In genomic region chr17:76671123-76671911, GRCh38 we compare ENCODE assay signal across 8 cellular contexts. TPM values are rescaled to one million over a fixed set of nuclear protein-coding genes. Genes with fewer than 3 reads are reported as not detected.
DNase-seq lines count a peak whose midpoint lies in the region; ATAC-seq, FAIRE-seq and TF ChIP-seq lines count a peak whose summit lies in the region.

No MANE protein-coding gene starts in this region.

- no peak overlapping the region for H3K14ac ChIP-seq in H1 (ENCODE audit: insufficient read length)

- H3K36me3 Mint-ChIP-seq in activated CD8-positive, alpha-beta memory T cell treated with anti-CD3 and anti-CD28 coated beads, Interleukin-2, amount 10 ng/mL, durations not matched to agents 7 days and 5 days: peaks cover 2% of the 10 kb centered on the region
- peaks cover 3% of the 10 kb centered on the region for H3K36me3 Mint-ChIP-seq in memory B cell

- peaks cover 3 to 10% (median 8%) of the 10 kb centered on the region in 4 experiments for H3K4me1 ChIP-seq in H1 (replicated peaks in 1 of 4; ENCODE audit: control insufficient read depth in 3 of 4, insufficient read depth in 4 of 4, low read length in 3 of 4)

- no peak overlapping the region for H3K23ac ChIP-seq in H1 (ENCODE audit: insufficient read length)

- 9% methylated on average over 32 of the region's 32 CpGs; no CpG with 5 or more reads in 1 of the 2 experiments for whole genome bisulfite sequencing in H1 (ENCODE audit: extremely low coverage in 1 of 2, insufficient coverage in 1 of 2, insufficient read length in 1 of 2, insufficient replicate concordance in 2 of 2, low coverage in 1 of 2, low lambda C conversion rate in 2 of 2, missing lambda C conversion rate in 1 of 2), 2 experiments

- TF ChIP-seq POLR2A in H1 (IDR thresholded peaks at IDR 0.05; ENCODE audit: control extremely low read depth in 1 of 2, low read depth in 2 of 2, low read length in 2 of 2): peak in 1 of 2 experiments; percentile 64; a peak in 2 of 3 replicates

- peak overlapping the region; percentile 76 for H2BK5ac ChIP-seq in H1 (ENCODE audit: low read depth, low read length)

- peak overlapping the region; percentile 88 for H3K4me2 ChIP-seq in H1 (ENCODE audit: insufficient read depth in 1 of 2, low read depth in 2 of 2, low read length in 2 of 2)

- no peaks in the 10 kb centered on the region for H3K79me1 ChIP-seq in H1 (ENCODE audit: low read depth, low read length)

- peaks cover 26% of the 10 kb centered on the region for H3K4me1 Mint-ChIP-seq in activated CD8-positive, alpha-beta memory T cell treated with anti-CD3 and anti-CD28 coated beads, Interleukin-2, amount 10 ng/mL, durations not matched to agents 7 days and 5 days
- H3K4me1 Mint-ChIP-seq in memory B cell: peaks cover 10% of the 10 kb centered on the region

- H2AK5ac ChIP-seq in H1 (ENCODE audit: low read depth, low read length): no peak overlapping the region; the same call in 1 of the 2 replicates

- no peak for TF ChIP-seq RAD21 in H1 (IDR thresholded peaks at IDR 0.05 in 1 of 2, conservative IDR thresholded peaks at IDR 0.05 in 1 of 2; ENCODE audit: low read depth in 2 of 2, low read length in 2 of 2)

- CTCF ChIA-PET in activated CD8-positive, alpha-beta memory T cell treated with anti-CD3 and anti-CD28 coated beads, Interleukin-2, amount 10 ng/mL, durations not matched to agents 7 days and 5 days (lab: Charles Lee): interaction anchor here (1.0 to 3.0 kb wide), 11 partner anchors 10 to 286 kb away, joined by 3 to 17 read pairs (median 6); no protein-coding TSS in a partner anchor
- CTCF ChIA-PET in H1 (lab: Charles Lee; ENCODE audit: partially characterized antibody): interaction anchor here (0.8 to 3.6 kb wide), 10 partner anchors 11 to 131 kb away, joined by 3 to 43 read pairs (median 4); partner anchors contain the start of gene PRCD

- peak overlapping the region; percentile 53 for H2BK15ac ChIP-seq in H1 (ENCODE audit: low read length)

- peak overlapping the region; percentile 91 for H2AFZ ChIP-seq in H1 (ENCODE audit: low read length)

- no peaks in the 10 kb centered on the region for H3K27me3 ChIP-seq in H1 (replicated peaks in 1 of 4; ENCODE audit: control insufficient read depth in 3 of 4, extremely low read depth in 1 of 4, insufficient read depth in 3 of 4, low read length in 3 of 4)

- H3K4me3 Mint-ChIP-seq in activated CD8-positive, alpha-beta memory T cell treated with anti-CD3 and anti-CD28 coated beads, Interleukin-2, amount 10 ng/mL, durations not matched to agents 7 days and 5 days: peak overlapping the region; percentile 90
- H3K4me3 Mint-ChIP-seq in memory B cell: peak overlapping the region; percentile 87

- POLR2A ChIA-PET in H1 (lab: Charles Lee; ENCODE audit: partially characterized antibody): interaction anchor here (0.6 to 2.1 kb wide), 15 partner anchors 9 to 177 kb away, joined by 3 to 18 read pairs (median 3); partner anchors contain the start of gene METTL23

- H3K23me2 ChIP-seq in H1 (ENCODE audit: low read depth, low read length): peaks cover 10% of the 10 kb centered on the region

- H3K4ac ChIP-seq in H1 (replicated peaks; ENCODE audit: insufficient read length, low read depth, low read length): peak overlapping the region; percentile 2

- no peaks in the 10 kb centered on the region for H3K79me2 ChIP-seq in H1 (ENCODE audit: control insufficient read depth in 1 of 2, insufficient read depth in 2 of 2, low read length in 2 of 2)

- peak overlapping the region; percentile 73 to 86 (median 80) for H3K4me3 ChIP-seq in H1 (ENCODE audit: extremely low read depth in 1 of 4, insufficient read depth in 2 of 4, low read depth in 3 of 4, low read length in 4 of 4)

- H2BK120ac ChIP-seq in H1 (replicated peaks; ENCODE audit: low read depth, low read length): no peak overlapping the region

- ATAC-seq in GM21381 (IDR thresholded peaks at IDR 0.05; ENCODE audit: unreplicated experiment) (peak; percentile 99), memory B cell (ENCODE audit: low read depth) (peak; percentile 98)
- peak; percentile 99 for ATAC-seq in activated CD8-positive, alpha-beta memory T cell treated with anti-CD3 and anti-CD28 coated beads, Interleukin-2, amount 10 ng/mL, durations not matched to agents 7 days and 5 days

- H3K27ac ChIP-seq in H1 (ENCODE audit: low read depth, low read length): peak overlapping the region; percentile 74; the same call in 1 of the 2 replicates

- peak overlapping the region in 3 of 4 experiments; percentile 51 to 60 (median 54); a peak in 6 of 7 replicates for H3K9ac ChIP-seq in H1 (replicated peaks in 1 of 4; ENCODE audit: extremely low read depth in 1 of 4, low read depth in 3 of 4, low read length in 3 of 4)

- H4K8ac ChIP-seq in H1 (ENCODE audit: extremely low read depth, insufficient read depth, low read length): peak overlapping the region; percentile 62; the same call in 1 of the 2 replicates

- H3K9me3 Mint-ChIP-seq in activated CD8-positive, alpha-beta memory T cell treated with anti-CD3 and anti-CD28 coated beads, Interleukin-2, amount 10 ng/mL, durations not matched to agents 7 days and 5 days (ENCODE audit: low read depth): no peaks in the 10 kb centered on the region
- peaks cover 2% of the 10 kb centered on the region for H3K9me3 Mint-ChIP-seq in memory B cell

- TF ChIP-seq CTCF in H1 (IDR thresholded peaks at IDR 0.05; ENCODE audit: control extremely low read depth in 1 of 3, insufficient read depth in 1 of 3, low read depth in 1 of 3, low read length in 3 of 3): no peak

- peak; percentile 100 for DNase-seq in COR-L47 (lab: John Stamatoyannopoulos, UW)
- DNase-seq in HTR-8/SVneo (ENCODE audit: insufficient read length, low spot score): peak; percentile 99
- peak; percentile 99 for DNase-seq in NOMO-1 treated with DMSO at 0.1 percent for 48 hours (lab: John Stamatoyannopoulos, UW; ENCODE audit: unreplicated experiment)
- DNase-seq in activated CD8-positive, alpha-beta memory T cell treated with anti-CD3 and anti-CD28 coated beads, Interleukin-2, amount 10 ng/mL, durations not matched to agents 7 days and 5 days: peak; percentile 100
- DNase-seq in H1 (ENCODE audit: low read depth in 1 of 2, low spot score in 2 of 2): peak; percentile 99
- peak; percentile 95 to 98 for DNase-seq in memory B cell (ENCODE audit: low spot score in 2 of 2)
- peak; percentile 97 for DNase-seq in stimulated activated CD8-positive, alpha-beta memory T cell treated with anti-CD3 and anti-CD28 coated beads, Interleukin-12 subunit alpha, Interleukin-12 subunit beta, amount 100 ng/mL, for 1 hour (ENCODE audit: low read depth)

- peak overlapping the region; percentile 85 for H4K5ac ChIP-seq in H1 (ENCODE audit: insufficient read length, low read depth, low read length)

- H3K56ac ChIP-seq in H1 (replicated peaks; ENCODE audit: insufficient read length, low read depth, low read length): peak overlapping the region; percentile 84

- TF ChIP-seq EP300 in H1 (IDR thresholded peaks at IDR 0.05; ENCODE audit: borderline replicate concordance in 1 of 2, low read depth in 2 of 2, low read length in 2 of 2): no peak

- H3K27me3 Mint-ChIP-seq in activated CD8-positive, alpha-beta memory T cell treated with anti-CD3 and anti-CD28 coated beads, Interleukin-2, amount 10 ng/mL, durations not matched to agents 7 days and 5 days: peaks cover 6% of the 10 kb centered on the region
- peaks cover 6% of the 10 kb centered on the region for H3K27me3 Mint-ChIP-seq in memory B cell

- H4K20me1 ChIP-seq in H1 (replicated peaks in 1 of 2; ENCODE audit: control insufficient read depth in 1 of 2, insufficient read depth in 2 of 2, low read length in 2 of 2): no peaks in the 10 kb centered on the region

- H4K91ac ChIP-seq in H1 (replicated peaks; ENCODE audit: insufficient read length, low read length): peak overlapping the region; percentile 6

- H3K27ac Mint-ChIP-seq in activated CD8-positive, alpha-beta memory T cell treated with anti-CD3 and anti-CD28 coated beads, Interleukin-2, amount 10 ng/mL, durations not matched to agents 7 days and 5 days: peak overlapping the region; percentile 88
- peak overlapping the region; percentile 81 for H3K27ac Mint-ChIP-seq in memory B cell

- no peaks in the 10 kb centered on the region for H3K9me3 ChIP-seq in H1 (ENCODE audit: insufficient read depth in 2 of 2, low read depth in 1 of 2, low read length in 1 of 2)

- peak overlapping the region; percentile 91 for H3K18ac ChIP-seq in H1 (ENCODE audit: extremely low read depth, low read length)

- FAIRE-seq in HTR-8/SVneo (lab: Jason Lieb, UNC) (peak; percentile 96), H1 (lab: Jason Lieb, UNC) (peak; percentile 82)

- peak overlapping the region; percentile 45; the same call in 1 of the 2 replicates for H2BK12ac ChIP-seq in H1 (ENCODE audit: low read depth, low read length)

- H3K36me3 ChIP-seq in H1 (ENCODE audit: control insufficient read depth in 2 of 4, insufficient read depth in 4 of 4, low read length in 3 of 4): no peaks in the 10 kb centered on the region

- 0 out of 2 replicates have a peak overlapping the region, but pooled peaks have one; percentile 3 for H2BK20ac ChIP-seq in H1 (ENCODE audit: low read length)

RNA-seq across cellular contexts. Expression of gene ST6GALNAC1, which starts 27.8 kb away (rescaled TPM):
- not detected for total RNA-seq in activated CD8-positive, alpha-beta memory T cell treated with anti-CD3 and anti-CD28 coated beads, Interleukin-2, amount 10 ng/mL, durations not matched to agents 7 days and 5 days
- not detected in 2 replicates for total RNA-seq in H1 (2021; fragmentation: NEBNext Ultra II Directional; extraction: Animal tissue kit (Norgen Biotek cat#: 25700))
- not detected in 2 replicates for polyA plus RNA-seq in H1 (2011; rRNA removed)
- not detected for polyA plus RNA-seq in H1 (2011; cell fraction: cytosol; rRNA removed)
- polyA plus RNA-seq in H1 (2011; cell fraction: nucleus; rRNA removed): not detected
- not detected in 4 replicates for polyA plus RNA-seq in H1 (2012, experiment 1 of 2)
- not detected for polyA plus RNA-seq in H1 (2012, experiment 2 of 2)
- not detected for polyA plus RNA-seq in H1 (2013, experiment 1 of 2)
- polyA plus RNA-seq in H1 (2013, experiment 2 of 2): not detected
- not detected in 2 replicates for polyA minus RNA-seq in H1 (2011; rRNA and poly(A)+ RNA removed)
- polyA minus RNA-seq in H1 (2011; cell fraction: cytosol; rRNA and poly(A)+ RNA removed): not detected
- polyA minus RNA-seq in H1 (2011; cell fraction: nucleus; rRNA and poly(A)+ RNA removed): not detected

RNA-seq across cellular contexts. Expression of gene MXRA7, which starts 39.4 kb away (rescaled TPM):
- 10 to 100 TPM; 29.8 to 32.0 TPM for total RNA-seq in activated CD8-positive, alpha-beta memory T cell treated with anti-CD3 and anti-CD28 coated beads, Interleukin-2, amount 10 ng/mL, durations not matched to agents 7 days and 5 days
- 21.3 and 26.6 TPM in 2 replicates for total RNA-seq in H1 (2021; fragmentation: NEBNext Ultra II Directional; extraction: Animal tissue kit (Norgen Biotek cat#: 25700))
- 12.8 and 17.8 TPM in 2 replicates for polyA plus RNA-seq in H1 (2011; rRNA removed)
- 19.7 TPM for polyA plus RNA-seq in H1 (2011; cell fraction: cytosol; rRNA removed)
- polyA plus RNA-seq in H1 (2011; cell fraction: nucleus; rRNA removed): 15.7 TPM
- 22.5 to 26.9 TPM (median 24.9 TPM) in 4 replicates for polyA plus RNA-seq in H1 (2012, experiment 1 of 2)
- 28.3 TPM for polyA plus RNA-seq in H1 (2012, experiment 2 of 2)
- 26.7 TPM for polyA plus RNA-seq in H1 (2013, experiment 1 of 2)
- polyA plus RNA-seq in H1 (2013, experiment 2 of 2): 34.1 TPM
- 13.7 and 15.2 TPM in 2 replicates for polyA minus RNA-seq in H1 (2011; rRNA and poly(A)+ RNA removed)
- polyA minus RNA-seq in H1 (2011; cell fraction: cytosol; rRNA and poly(A)+ RNA removed): 9.0 TPM
- 6.9 TPM for polyA minus RNA-seq in H1 (2011; cell fraction: nucleus; rRNA and poly(A)+ RNA removed)

RNA-seq across cellular contexts. Expression of gene JMJD6, which starts 55.1 kb away (rescaled TPM):
- 10 to 100 TPM; 60.6 to 72.8 TPM for total RNA-seq in activated CD8-positive, alpha-beta memory T cell treated with anti-CD3 and anti-CD28 coated beads, Interleukin-2, amount 10 ng/mL, durations not matched to agents 7 days and 5 days
- total RNA-seq in H1 (2021; fragmentation: NEBNext Ultra II Directional; extraction: Animal tissue kit (Norgen Biotek cat#: 25700)): 18.6 and 22.2 TPM in 2 replicates
- polyA plus RNA-seq in H1 (2011; rRNA removed): 8.6 and 10.6 TPM in 2 replicates
- 9.9 TPM for polyA plus RNA-seq in H1 (2011; cell fraction: cytosol; rRNA removed)
- polyA plus RNA-seq in H1 (2011; cell fraction: nucleus; rRNA removed): 11.7 TPM
- polyA plus RNA-seq in H1 (2012, experiment 1 of 2): 18.3 to 22.2 TPM (median 19.1 TPM) in 4 replicates
- polyA plus RNA-seq in H1 (2012, experiment 2 of 2): 9.1 TPM
- 10.0 TPM for polyA plus RNA-seq in H1 (2013, experiment 1 of 2)
- polyA plus RNA-seq in H1 (2013, experiment 2 of 2): 8.7 TPM
- polyA minus RNA-seq in H1 (2011; rRNA and poly(A)+ RNA removed): 3.1 and 5.3 TPM in 2 replicates
- polyA minus RNA-seq in H1 (2011; cell fraction: cytosol; rRNA and poly(A)+ RNA removed): 5.8 TPM
- polyA minus RNA-seq in H1 (2011; cell fraction: nucleus; rRNA and poly(A)+ RNA removed): 6.7 TPM

RNA-seq across cellular contexts. Expression of gene METTL23, which starts 55.3 kb away (rescaled TPM):
- total RNA-seq in activated CD8-positive, alpha-beta memory T cell treated with anti-CD3 and anti-CD28 coated beads, Interleukin-2, amount 10 ng/mL, durations not matched to agents 7 days and 5 days: 10 to 100 TPM; 40.3 to 42.1 TPM
- total RNA-seq in H1 (2021; fragmentation: NEBNext Ultra II Directional; extraction: Animal tissue kit (Norgen Biotek cat#: 25700)): 36.1 and 36.2 TPM in 2 replicates
- 41.3 and 60.2 TPM in 2 replicates for polyA plus RNA-seq in H1 (2011; rRNA removed)
- polyA plus RNA-seq in H1 (2011; cell fraction: cytosol; rRNA removed): 51.3 TPM
- 40.3 TPM for polyA plus RNA-seq in H1 (2011; cell fraction: nucleus; rRNA removed)
- 36.4 to 47.2 TPM (median 43.1 TPM) in 4 replicates for polyA plus RNA-seq in H1 (2012, experiment 1 of 2)
- polyA plus RNA-seq in H1 (2012, experiment 2 of 2): 34.6 TPM
- polyA plus RNA-seq in H1 (2013, experiment 1 of 2): 40.2 TPM
- 38.5 TPM for polyA plus RNA-seq in H1 (2013, experiment 2 of 2)
- 25.9 and 32.3 TPM in 2 replicates for polyA minus RNA-seq in H1 (2011; rRNA and poly(A)+ RNA removed)
- 11.8 TPM for polyA minus RNA-seq in H1 (2011; cell fraction: cytosol; rRNA and poly(A)+ RNA removed)
- polyA minus RNA-seq in H1 (2011; cell fraction: nucleus; rRNA and poly(A)+ RNA removed): 16.5 TPM

Comparison
In these comparisons a context has a peak if more than half of its experiments do, and no peak if none do; other contexts are left out.
1. Peak in every context shown above with its lines: DNase-seq, ATAC-seq, H3K4me3 ChIP-seq and H3K27ac ChIP-seq.